ENCODE assay signal across 12 cellular contexts in genomic region chr13:75633285-75633684, GRCh38. TPM values are rescaled to one million over a fixed set of nuclear protein-coding genes. Genes with fewer than 3 reads are reported as not detected.
DNase-seq lines count a peak whose midpoint lies in the region; ATAC-seq and TF ChIP-seq lines count a peak whose summit lies in the region.
"Had no signal": no experiment of that assay in that cellular context is flagged by ENCODE, and none has a peak within 500 bp of the region (broad histone marks: within the 10 kb centered on the region; RNA-seq: fewer than 3 reads in every experiment).

No MANE protein-coding gene starts in this region.

- H3K14ac ChIP-seq in neuronal stem cell (ENCODE audit: low read length) = no peak overlapping the region

- TF ChIP-seq CTCF in RWPE2 (IDR thresholded peaks at IDR 0.05; ENCODE audit: poor library complexity, severe bottlenecking) (no peak), progenitor cell of endocrine pancreas (IDR thresholded peaks at IDR 0.05; ENCODE audit: unreplicated experiment) (no peak), Peyer's patch (IDR thresholded peaks at IDR 0.05) (no peak)

- no peak overlapping the region for H3K18ac ChIP-seq in neuronal stem cell (ENCODE audit: low read length)

- DNase-seq in GM03348 (ENCODE audit: low spot score) = peak; percentile 75
- DNase-seq in RWPE2 (ENCODE audit: low spot score) = no peak
- DNase-seq in epidermal melanocyte (ENCODE audit: insufficient read length, low spot score) = peak; percentile 38
- no peak for DNase-seq in progenitor cell of endocrine pancreas (ENCODE audit: low spot score, unreplicated experiment)
- DNase-seq in Peyer's patch = no peak
- no peak for DNase-seq in neuronal stem cell (ENCODE audit: low spot score)
- DNase-seq: activated CD4-positive, alpha-beta T cell treated with anti-CD3 and anti-CD28 coated beads for 4 hours; activated naive CD4-positive, alpha-beta T cell treated with anti-CD3 and anti-CD28 coated beads for 36 hours; effector CD4-positive, alpha-beta T cell; uterus had no signal

- H3K4me1 ChIP-seq in RWPE2 (ENCODE audit: insufficient read depth, poor library complexity, severe bottlenecking) = no peaks in the 10 kb centered on the region
- H3K4me1 ChIP-seq in Peyer's patch = peaks cover 0 to 19% (median 5%) of the 10 kb centered on the region in 4 donors
- peaks cover 4 to 6% of the 10 kb centered on the region in 2 donors for H3K4me1 ChIP-seq in neuronal stem cell (ENCODE audit: control insufficient read depth in 2 of 2, insufficient read depth in 1 of 2, low read depth in 1 of 2, low read length in 2 of 2)

- H2BK120ac ChIP-seq in neuronal stem cell (ENCODE audit: low read depth, low read length) = no peak overlapping the region

- no peak overlapping the region for H4K8ac ChIP-seq in neuronal stem cell (ENCODE audit: low read depth, low read length)

- H2BK12ac ChIP-seq in neuronal stem cell (ENCODE audit: low read length) = no peak overlapping the region

- H3K27ac Mint-ChIP-seq in progenitor cell of endocrine pancreas = no peak overlapping the region
- H3K27ac Mint-ChIP-seq: activated naive CD4-positive, alpha-beta T cell treated with anti-CD3 and anti-CD28 coated beads for 36 hours had no signal

- H3K79me1 ChIP-seq in neuronal stem cell (ENCODE audit: low read depth, low read length) = no peaks in the 10 kb centered on the region

- no CpG with 5 or more reads among the region's 2 CpGs for WGBS in neuronal stem cell (ENCODE audit: extremely low coverage in 2 of 2, insufficient read length in 2 of 2, insufficient replicate concordance in 1 of 2), 2 donors

- no peaks in the 10 kb centered on the region for H3K36me3 ChIP-seq in RWPE2 (ENCODE audit: low read depth)
- H3K36me3 ChIP-seq in Peyer's patch = no peaks in the 10 kb centered on the region
- no peaks in the 10 kb centered on the region for H3K36me3 ChIP-seq in neuronal stem cell (replicated peaks in 1 of 2; ENCODE audit: control insufficient read depth in 2 of 2, insufficient read depth in 2 of 2, low read length in 2 of 2)
- H3K36me3 ChIP-seq: uterus had no signal

- H3K9ac ChIP-seq in neuronal stem cell (ENCODE audit: low read depth, low read length, poor library complexity) = no peak overlapping the region

- H3K4me2 ChIP-seq in neuronal stem cell (ENCODE audit: insufficient read depth, low read length, poor library complexity, severe bottlenecking) = no peak overlapping the region

- H3K4me3 ChIP-seq in RWPE2 (ENCODE audit: severe bottlenecking) (no peak overlapping the region), Peyer's patch (no peak overlapping the region), neuronal stem cell (ENCODE audit: low read length in 2 of 2) (no peak overlapping the region)
- H3K4me3 ChIP-seq: skin epidermis, uterus had no signal

- H3K27ac ChIP-seq in RWPE2 (ENCODE audit: poor library complexity, severe bottlenecking) (no peak overlapping the region), Peyer's patch (no peak overlapping the region), neuronal stem cell (replicated peaks; ENCODE audit: low read length) (no peak overlapping the region)
- H3K27ac ChIP-seq: uterus had no signal

- no peaks in the 10 kb centered on the region for H3K9me3 Mint-ChIP-seq in progenitor cell of endocrine pancreas (ENCODE audit: low read depth)
- H3K9me3 Mint-ChIP-seq: activated naive CD4-positive, alpha-beta T cell treated with anti-CD3 and anti-CD28 coated beads for 36 hours had no signal

- H3K36me3 Mint-ChIP-seq in progenitor cell of endocrine pancreas (ENCODE audit: insufficient read depth) = peaks cover 3% of the 10 kb centered on the region

- H2AK5ac ChIP-seq in neuronal stem cell (ENCODE audit: low read depth, low read length) = no peak overlapping the region

- H2BK15ac ChIP-seq in neuronal stem cell (ENCODE audit: low read length) = no peak overlapping the region

- TF ChIP-seq POLR2A in Peyer's patch (IDR thresholded peaks at IDR 0.05) = no peak

- peak overlapping the region; percentile 11 for H3K4me3 Mint-ChIP-seq in progenitor cell of endocrine pancreas (ENCODE audit: low read depth)
- H3K4me3 Mint-ChIP-seq: activated naive CD4-positive, alpha-beta T cell treated with anti-CD3 and anti-CD28 coated beads for 36 hours had no signal

- no peak overlapping the region for H2BK5ac ChIP-seq in neuronal stem cell (ENCODE audit: low read length)

- H3K23ac ChIP-seq in neuronal stem cell (ENCODE audit: low read depth, low read length, poor library complexity) = no peak overlapping the region

- no peaks in the 10 kb centered on the region for H3K27me3 ChIP-seq in RWPE2 (ENCODE audit: insufficient read depth, poor library complexity, severe bottlenecking)
- H3K27me3 ChIP-seq in Peyer's patch = no peaks in the 10 kb centered on the region
- H3K27me3 ChIP-seq in neuronal stem cell (ENCODE audit: control insufficient read depth in 3 of 3, insufficient read depth in 3 of 3, low read depth in 1 of 3, low read length in 3 of 3) = peaks cover 8 to 28% (median 24%) of the 10 kb centered on the region in 3 experiments
- H3K27me3 ChIP-seq: uterus had no signal

- H2AFZ ChIP-seq in neuronal stem cell (ENCODE audit: low read length) = no peak overlapping the region

- no peak overlapping the region for H4K91ac ChIP-seq in neuronal stem cell (ENCODE audit: low read depth, low read length, poor library complexity)

- no peak overlapping the region for H3K4ac ChIP-seq in neuronal stem cell (ENCODE audit: low read length)

- ATAC-seq in RWPE2 (ENCODE audit: low read depth) (peak; percentile 20; the same call in 1 of the 3 replicates), HG03354 (IDR thresholded peaks at IDR 0.05; ENCODE audit: poor library complexity, severe bottlenecking, unreplicated experiment) (no peak)

- no peaks in the 10 kb centered on the region for H3K4me1 Mint-ChIP-seq in progenitor cell of endocrine pancreas (ENCODE audit: low read depth)

- peaks cover 29% of the 10 kb centered on the region for H3K27me3 Mint-ChIP-seq in progenitor cell of endocrine pancreas

- H3K9me3 ChIP-seq in RWPE2 (ENCODE audit: severe bottlenecking) = no peaks in the 10 kb centered on the region
- H3K9me3 ChIP-seq in Peyer's patch = no peaks in the 10 kb centered on the region
- no peaks in the 10 kb centered on the region for H3K9me3 ChIP-seq in neuronal stem cell (replicated peaks in 1 of 2; ENCODE audit: control insufficient read depth in 2 of 2, insufficient read depth in 1 of 2, low read depth in 1 of 2, low read length in 2 of 2)
- H3K9me3 ChIP-seq: uterus had no signal

RNA-seq across cellular contexts. Expression of gene LMO7, which starts 2.8 kb away (rescaled TPM):
- total RNA-seq in progenitor cell of endocrine pancreas (15.0 and 22.3 TPM in 2 replicates), Peyer's patch (100 to 1,000 TPM in 3 of 4 donors, 10 to 100 TPM in 1; 74.3 to 365 (median 327) TPM)
- 2.6 TPM for polyA plus RNA-seq in neuronal stem cell (2013, experiment 1 of 2)
- polyA plus RNA-seq in neuronal stem cell (2013, experiment 2 of 2) = 3.8 TPM

Comparison
In these comparisons a context has a peak if more than half of its experiments do, and no peak if none do; other contexts are left out.
1. DNase-seq: peak in GM03348 (single experiment) and epidermal melanocyte (single experiment); none in RWPE2 (single experiment), progenitor cell of endocrine pancreas (single experiment), Peyer's patch (0 of 3) and neuronal stem cell (single experiment).